In the genomic region with DNA sequence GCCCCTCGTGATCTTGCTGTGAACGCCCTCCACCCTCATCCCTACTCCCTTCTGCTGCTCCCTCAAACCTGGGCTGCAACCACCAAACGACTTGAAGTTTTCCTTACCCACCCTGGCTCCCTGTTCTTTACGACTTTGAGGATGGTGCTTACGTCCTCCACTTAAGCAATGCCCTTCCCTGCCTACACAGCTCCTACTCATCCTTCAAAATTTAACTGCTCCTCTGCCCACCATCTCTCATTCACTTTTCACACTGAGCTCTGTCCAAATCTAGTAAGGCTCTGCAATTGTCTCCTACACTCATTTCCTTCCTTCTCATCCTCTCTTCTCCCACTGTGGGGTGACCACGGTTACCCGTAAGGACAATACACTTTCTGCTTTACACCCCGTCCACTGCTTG, we compare ENCODE assay signal across 19 cellular contexts.
DNase-seq lines count a peak whose midpoint lies in the region; FAIRE-seq and TF ChIP-seq lines count a peak whose summit lies in the region.
"Had no signal": no experiment of that assay in that cellular context is flagged by ENCODE, and none has a peak within 500 bp of the region (broad histone marks: within the 10 kb centered on the region; RNA-seq: fewer than 3 reads in every experiment).

No MANE protein-coding gene starts in this region.

- TF ChIP-seq CTCF in HEK293 (tag by site-specific recombination; IDR thresholded peaks at IDR 0.05) (no peak), dorsolateral prefrontal cortex (IDR thresholded peaks at IDR 0.05 in 54 of 56, conservative IDR thresholded peaks at IDR 0.05 in 2 of 56; ENCODE audit: low read depth in 1 of 56, partially characterized antibody in 56 of 56) (no peak)

- H3K4me3 ChIP-seq in HEK293 (ENCODE audit: low read depth, low read length) (no peak overlapping the region), dorsolateral prefrontal cortex (no peak overlapping the region)
- H3K4me3 ChIP-seq: A549, GM23248 had no signal

- DNase-seq in dorsolateral prefrontal cortex = no peak
- no peak for DNase-seq in HTR-8/SVneo (ENCODE audit: insufficient read length, low spot score)
- no peak for DNase-seq in HPDE6-E6E7 (ENCODE audit: extremely low spot score)
- DNase-seq in GDM1 (lab: John Stamatoyannopoulos, UW) = no peak
- DNase-seq: 8988T; ACHN; C1 segment of cervical spinal cord; Calu3; CD4-positive, alpha-beta memory T cell; COR-L47; DMS53; GM23248; H7; HCEC 1CT had no signal

- POLR2A ChIA-PET in HEK293 (lab: Yijun Ruan, JAX) = interaction anchor here (0.8 kb wide), 1 partner anchor 792 kb away, joined by 4 read pairs; no protein-coding TSS in a partner anchor

- no peaks in the 10 kb centered on the region for H3K9me3 ChIP-seq in HEK293 (ENCODE audit: control insufficient read depth, insufficient read depth, low read depth, low read length)
- H3K9me3 ChIP-seq: A549 had no signal

- intact Hi-C loops in dorsolateral prefrontal cortex (cut with DNase I) = no loop called here

- no peaks in the 10 kb centered on the region for H3K4me1 ChIP-seq in HEK293 (ENCODE audit: control insufficient read depth, insufficient read depth, low read length)

- no peaks in the 10 kb centered on the region for H3K36me3 ChIP-seq in HEK293 (ENCODE audit: control insufficient read depth in 2 of 2, insufficient read depth in 1 of 2, low read length in 2 of 2)

- no peak for FAIRE-seq in HTR-8/SVneo (lab: Jason Lieb, UNC)
- FAIRE-seq: A549, GM12892, H1 had no signal

- H3K27ac ChIP-seq in HEK293 (ENCODE audit: extremely low read depth, low read depth, low read length) (no peak overlapping the region), dorsolateral prefrontal cortex (peak overlapping the region in 35 of 59 donors; percentile 5 to 72 (median 43)), temporal lobe (ENCODE audit: low read depth, low read length) (peak overlapping the region; percentile 41)
- H3K27ac ChIP-seq: GM23248 had no signal

- no peaks in the 10 kb centered on the region for H3K27me3 ChIP-seq in dorsolateral prefrontal cortex

- CTCF ChIA-PET in HEK293 (lab: Yijun Ruan, JAX) = interaction anchor here (0.9 kb wide), 2 partner anchors 12 to 31 kb away, joined by 3 read pairs; no protein-coding TSS in a partner anchor

TF ChIP-seq in HEK293, 187 proteins besides CTCF, POLR2A, EP300 and RAD21:
- TF ChIP-seq ZNF658 (tag by site-specific recombination; IDR thresholded peaks at IDR 0.05) (no peak), ZFHX2 (tag by site-specific recombination; conservative IDR thresholded peaks at IDR 0.05) (peak; percentile 66), ZNF501 (tag by site-specific recombination; IDR thresholded peaks at IDR 0.05) (no peak), ZNF10 (tag by site-specific recombination; IDR thresholded peaks at IDR 0.05) (no peak), EGR2 (tag by site-specific recombination; IDR thresholded peaks at IDR 0.05; ENCODE audit: low read depth) (peak; percentile 80)
- TF ChIP-seq, protein P1, sequence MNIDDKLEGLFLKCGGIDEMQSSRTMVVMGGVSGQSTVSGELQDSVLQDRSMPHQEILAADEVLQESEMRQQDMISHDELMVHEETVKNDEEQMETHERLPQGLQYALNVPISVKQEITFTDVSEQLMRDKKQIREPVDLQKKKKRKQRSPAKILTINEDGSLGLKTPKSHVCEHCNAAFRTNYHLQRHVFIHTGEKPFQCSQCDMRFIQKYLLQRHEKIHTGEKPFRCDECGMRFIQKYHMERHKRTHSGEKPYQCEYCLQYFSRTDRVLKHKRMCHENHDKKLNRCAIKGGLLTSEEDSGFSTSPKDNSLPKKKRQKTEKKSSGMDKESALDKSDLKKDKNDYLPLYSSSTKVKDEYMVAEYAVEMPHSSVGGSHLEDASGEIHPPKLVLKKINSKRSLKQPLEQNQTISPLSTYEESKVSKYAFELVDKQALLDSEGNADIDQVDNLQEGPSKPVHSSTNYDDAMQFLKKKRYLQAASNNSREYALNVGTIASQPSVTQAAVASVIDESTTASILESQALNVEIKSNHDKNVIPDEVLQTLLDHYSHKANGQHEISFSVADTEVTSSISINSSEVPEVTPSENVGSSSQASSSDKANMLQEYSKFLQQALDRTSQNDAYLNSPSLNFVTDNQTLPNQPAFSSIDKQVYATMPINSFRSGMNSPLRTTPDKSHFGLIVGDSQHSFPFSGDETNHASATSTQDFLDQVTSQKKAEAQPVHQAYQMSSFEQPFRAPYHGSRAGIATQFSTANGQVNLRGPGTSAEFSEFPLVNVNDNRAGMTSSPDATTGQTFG (tag by site-specific recombination; IDR thresholded peaks at IDR 0.05; ENCODE audit: borderline replicate concordance) = no peak
